21 cellular contexts compared by ENCODE assay signal in genomic region chr1:182709225-182709764, GRCh38. TPM values are rescaled to one million over a fixed set of nuclear protein-coding genes. Genes with fewer than 3 reads are reported as not detected.
A peak's percentile ranks its signal among the peaks of the same experiment; 100 is the strongest.
DNase-seq lines count a peak whose midpoint lies in the region; ATAC-seq lines count a peak whose summit lies in the region.
"Had no signal": no experiment of that assay in that cellular context is flagged by ENCODE, and none has a peak within 500 bp of the region (broad histone marks: within the 10 kb centered on the region; RNA-seq: fewer than 3 reads in every experiment).

No MANE protein-coding gene starts in this region.

- H3K9me3 Mint-ChIP-seq in activated CD4-positive, alpha-beta memory T cell treated with anti-CD3 and anti-CD28 coated beads for 36 hours: no peaks in the 10 kb centered on the region
- H3K9me3 Mint-ChIP-seq in activated CD4-positive, alpha-beta memory T cell treated with anti-CD3 and anti-CD28 coated beads, Interleukin-2, amount 10 ng/mL, durations not matched to agents 7 days and 5 days: no peaks in the 10 kb centered on the region
- H3K9me3 Mint-ChIP-seq in activated naive CD4-positive, alpha-beta T cell treated with anti-CD3 and anti-CD28 coated beads, Interleukin-2, amount 50 U/mL, for 72 hours: no peaks in the 10 kb centered on the region
- H3K9me3 Mint-ChIP-seq in activated naive CD4-positive, alpha-beta T cell treated with anti-CD3 and anti-CD28 coated beads, Interleukin-2, amount 10 ng/mL, durations not matched to agents 7 days and 5 days: no peaks in the 10 kb centered on the region
- no peaks in the 10 kb centered on the region for H3K9me3 Mint-ChIP-seq in activated naive CD8-positive, alpha-beta T cell treated with anti-CD3 and anti-CD28 coated beads for 36 hours
- H3K9me3 Mint-ChIP-seq: CD8-positive, alpha-beta memory T cell had no signal

- peak overlapping the region; percentile 3 for H3K27ac Mint-ChIP-seq in activated CD4-positive, alpha-beta memory T cell treated with anti-CD3 and anti-CD28 coated beads for 36 hours
- H3K27ac Mint-ChIP-seq in activated CD4-positive, alpha-beta memory T cell treated with anti-CD3 and anti-CD28 coated beads, Interleukin-2, amount 10 ng/mL, durations not matched to agents 7 days and 5 days: no peak overlapping the region
- peak overlapping the region in 1 of 2 donors; percentile 66 for H3K27ac Mint-ChIP-seq in activated naive CD4-positive, alpha-beta T cell treated with anti-CD3 and anti-CD28 coated beads, Interleukin-2, amount 50 U/mL, for 72 hours
- H3K27ac Mint-ChIP-seq in activated naive CD4-positive, alpha-beta T cell treated with anti-CD3 and anti-CD28 coated beads, Interleukin-2, amount 10 ng/mL, durations not matched to agents 7 days and 5 days: no peak overlapping the region
- peak overlapping the region; percentile 39 for H3K27ac Mint-ChIP-seq in activated naive CD8-positive, alpha-beta T cell treated with anti-CD3 and anti-CD28 coated beads for 36 hours
- H3K27ac Mint-ChIP-seq: CD8-positive, alpha-beta memory T cell had no signal

- CTCF ChIA-PET in activated CD4-positive, alpha-beta memory T cell treated with anti-CD3 and anti-CD28 coated beads for 36 hours (lab: Charles Lee): interaction anchor here (0.9 kb wide), 1 partner anchor 74 kb away, joined by 3 read pairs; no protein-coding TSS in a partner anchor
- CTCF ChIA-PET in activated CD4-positive, alpha-beta memory T cell treated with anti-CD3 and anti-CD28 coated beads, Interleukin-2, amount 10 ng/mL, durations not matched to agents 7 days and 5 days (lab: Charles Lee): no interaction called here
- CTCF ChIA-PET in activated naive CD4-positive, alpha-beta T cell treated with anti-CD3 and anti-CD28 coated beads, Interleukin-2, amount 10 ng/mL, durations not matched to agents 7 days and 5 days (lab: Charles Lee): no interaction called here

- H3K36me3 Mint-ChIP-seq in activated CD4-positive, alpha-beta memory T cell treated with anti-CD3 and anti-CD28 coated beads for 36 hours: no peaks in the 10 kb centered on the region
- H3K36me3 Mint-ChIP-seq in activated CD4-positive, alpha-beta memory T cell treated with anti-CD3 and anti-CD28 coated beads, Interleukin-2, amount 10 ng/mL, durations not matched to agents 7 days and 5 days (ENCODE audit: low read depth): no peaks in the 10 kb centered on the region
- no peaks in the 10 kb centered on the region for H3K36me3 Mint-ChIP-seq in activated naive CD4-positive, alpha-beta T cell treated with anti-CD3 and anti-CD28 coated beads, Interleukin-2, amount 50 U/mL, for 72 hours
- no peaks in the 10 kb centered on the region for H3K36me3 Mint-ChIP-seq in activated naive CD4-positive, alpha-beta T cell treated with anti-CD3 and anti-CD28 coated beads, Interleukin-2, amount 10 ng/mL, durations not matched to agents 7 days and 5 days
- peaks cover 7% of the 10 kb centered on the region for H3K36me3 Mint-ChIP-seq in activated naive CD8-positive, alpha-beta T cell treated with anti-CD3 and anti-CD28 coated beads for 36 hours
- H3K36me3 Mint-ChIP-seq: CD8-positive, alpha-beta memory T cell had no signal

- no peaks in the 10 kb centered on the region for H3K27me3 Mint-ChIP-seq in activated CD4-positive, alpha-beta memory T cell treated with anti-CD3 and anti-CD28 coated beads for 36 hours
- H3K27me3 Mint-ChIP-seq in activated CD4-positive, alpha-beta memory T cell treated with anti-CD3 and anti-CD28 coated beads, Interleukin-2, amount 10 ng/mL, durations not matched to agents 7 days and 5 days: no peaks in the 10 kb centered on the region
- H3K27me3 Mint-ChIP-seq in activated naive CD4-positive, alpha-beta T cell treated with anti-CD3 and anti-CD28 coated beads, Interleukin-2, amount 10 ng/mL, durations not matched to agents 7 days and 5 days: no peaks in the 10 kb centered on the region
- no peaks in the 10 kb centered on the region for H3K27me3 Mint-ChIP-seq in activated naive CD8-positive, alpha-beta T cell treated with anti-CD3 and anti-CD28 coated beads for 36 hours

- H3K4me1 Mint-ChIP-seq in activated CD4-positive, alpha-beta memory T cell treated with anti-CD3 and anti-CD28 coated beads for 36 hours (ENCODE audit: low read depth): peaks cover 30% of the 10 kb centered on the region
- peaks cover 7% of the 10 kb centered on the region for H3K4me1 Mint-ChIP-seq in activated CD4-positive, alpha-beta memory T cell treated with anti-CD3 and anti-CD28 coated beads, Interleukin-2, amount 10 ng/mL, durations not matched to agents 7 days and 5 days
- H3K4me1 Mint-ChIP-seq in activated naive CD4-positive, alpha-beta T cell treated with anti-CD3 and anti-CD28 coated beads, Interleukin-2, amount 10 ng/mL, durations not matched to agents 7 days and 5 days: no peaks in the 10 kb centered on the region
- H3K4me1 Mint-ChIP-seq in activated naive CD8-positive, alpha-beta T cell treated with anti-CD3 and anti-CD28 coated beads for 36 hours: peaks cover 29% of the 10 kb centered on the region
- H3K4me1 Mint-ChIP-seq: CD8-positive, alpha-beta memory T cell had no signal

- ATAC-seq in activated naive CD4-positive, alpha-beta T cell treated with anti-CD3 and anti-CD28 coated beads, Interleukin-2, amount 50 U/mL, for 72 hours: peak; percentile 81 to 85
- no peak for ATAC-seq in HG03025 (IDR thresholded peaks at IDR 0.05; ENCODE audit: low FRiP score, unreplicated experiment)

- H3K4me3 Mint-ChIP-seq in activated CD4-positive, alpha-beta memory T cell treated with anti-CD3 and anti-CD28 coated beads for 36 hours: no peak overlapping the region
- no peak overlapping the region for H3K4me3 Mint-ChIP-seq in activated CD4-positive, alpha-beta memory T cell treated with anti-CD3 and anti-CD28 coated beads, Interleukin-2, amount 10 ng/mL, durations not matched to agents 7 days and 5 days
- no peak overlapping the region for H3K4me3 Mint-ChIP-seq in activated naive CD4-positive, alpha-beta T cell treated with anti-CD3 and anti-CD28 coated beads, Interleukin-2, amount 10 ng/mL, durations not matched to agents 7 days and 5 days
- H3K4me3 Mint-ChIP-seq in activated naive CD8-positive, alpha-beta T cell treated with anti-CD3 and anti-CD28 coated beads for 36 hours: no peak overlapping the region
- H3K4me3 Mint-ChIP-seq: CD8-positive, alpha-beta memory T cell had no signal

- DNase-seq in activated CD4-positive, alpha-beta memory T cell treated with anti-CD3 and anti-CD28 coated beads for 36 hours: peak; percentile 17
- no peak for DNase-seq in activated CD4-positive, alpha-beta memory T cell treated with anti-CD3 and anti-CD28 coated beads, Interleukin-2, amount 10 ng/mL, durations not matched to agents 7 days and 5 days
- no peak for DNase-seq in activated naive CD4-positive, alpha-beta T cell treated with anti-CD3 and anti-CD28 coated beads, Interleukin-2, amount 50 U/mL, for 72 hours (ENCODE audit: low spot score in 2 of 2)
- DNase-seq in activated naive CD4-positive, alpha-beta T cell treated with anti-CD3 and anti-CD28 coated beads, Interleukin-2, amount 10 ng/mL, durations not matched to agents 7 days and 5 days: no peak
- DNase-seq in activated naive CD8-positive, alpha-beta T cell treated with anti-CD3 and anti-CD28 coated beads for 36 hours: no peak
- DNase-seq in NCI-H2227 (lab: John Stamatoyannopoulos, UW; ENCODE audit: unreplicated experiment): no peak
- DNase-seq: Calu3; CD8-positive, alpha-beta memory T cell; DMS153; GOT3; HCEC 1CT; KG1; NCI-H1092 treated with DMSO at 0.1 percent for 48 hours; NCI-H1436 treated with DMSO at 0.1 percent for 48 hours; NCI-H1930; NCI-H226; NCI-H510A treated with DMSO at 0.1 percent for 48 hours; NCI-H748 treated with DMSO at 0.1 percent for 48 hours; SHP77 treated with DMSO at 0.1 percent for 48 hours had no signal

- intact Hi-C loops in activated CD4-positive, alpha-beta memory T cell treated with anti-CD3 and anti-CD28 coated beads for 36 hours (cut with micrococcal nuclease): loop anchor here (1.0 kb wide), 2 partner anchors 80 to 106 kb away; no protein-coding TSS in a partner anchor

- POLR2A ChIA-PET in activated CD4-positive, alpha-beta memory T cell treated with anti-CD3 and anti-CD28 coated beads for 36 hours (lab: Charles Lee): interaction anchor here (1.0 to 1.7 kb wide), 2 partner anchors 93 to 106 kb away, joined by 5 to 7 read pairs; no protein-coding TSS in a partner anchor
- POLR2A ChIA-PET in activated CD4-positive, alpha-beta memory T cell treated with anti-CD3 and anti-CD28 coated beads, Interleukin-2, amount 10 ng/mL, durations not matched to agents 7 days and 5 days (lab: Charles Lee): no interaction called here

RNA-seq across cellular contexts. Expression of gene RGS8, which starts 24.9 kb away (rescaled TPM):
- under 1 TPM in 1 of 2 experiments, not detected in 1; 0.05 TPM for total RNA-seq in activated CD4-positive, alpha-beta memory T cell treated with anti-CD3 and anti-CD28 coated beads for 36 hours
- total RNA-seq in activated CD4-positive, alpha-beta memory T cell treated with anti-CD3 and anti-CD28 coated beads, Interleukin-2, amount 10 ng/mL, durations not matched to agents 7 days and 5 days: not detected
- total RNA-seq in activated naive CD4-positive, alpha-beta T cell treated with anti-CD3 and anti-CD28 coated beads, Interleukin-2, amount 50 U/mL, for 72 hours: not detected
- not detected for total RNA-seq in activated naive CD8-positive, alpha-beta T cell treated with anti-CD3 and anti-CD28 coated beads for 36 hours
- total RNA-seq: Calu3; CD8-positive, alpha-beta memory T cell; Daoy had no signal

Comparison
In these comparisons a context has a peak if more than half of its experiments do, and no peak if none do; other contexts are left out.
1. H3K27ac Mint-ChIP-seq: peak in activated CD4-positive, alpha-beta memory T cell treated with anti-CD3 and anti-CD28 coated beads for 36 hours (single experiment) and activated naive CD8-positive, alpha-beta T cell treated with anti-CD3 and anti-CD28 coated beads for 36 hours (single experiment); none in activated CD4-positive, alpha-beta memory T cell treated with anti-CD3 and anti-CD28 coated beads, Interleukin-2, amount 10 ng/mL, durations not matched to agents 7 days and 5 days (single experiment) and activated naive CD4-positive, alpha-beta T cell treated with anti-CD3 and anti-CD28 coated beads, Interleukin-2, amount 10 ng/mL, durations not matched to agents 7 days and 5 days (single experiment).